In genomic region chr20:63216041-63216848, GRCh38 we compare ENCODE assay signal across 8 cellular contexts. TPM values are rescaled to one million over a fixed set of nuclear protein-coding genes. Genes with fewer than 3 reads are reported as not detected.
DNase-seq lines count a peak whose midpoint lies in the region; ATAC-seq and TF ChIP-seq lines count a peak whose summit lies in the region.

Gene YTHDF1 (minus strand): TSS chr20:63216131. CDS start chr20:63215892, 239 bp downstream.

- H3K9ac ChIP-seq in mucosa of stomach (ENCODE audit: low read length): peak within 1 kb of the TSS; percentile 84

- peaks cover 23% of the 10 kb centered on the region; the same call in 1 of the 2 replicates for H3F3A ChIP-seq in PC-9 (ENCODE audit: insufficient read depth, low read depth)

- peak within 1 kb of the TSS; percentile 31; the same call in 1 of the 2 replicates for H3K27ac ChIP-seq in PC-9

- ATAC-seq in GM21723 (IDR thresholded peaks at IDR 0.05; ENCODE audit: unreplicated experiment): peak; percentile 85

- peak within 1 kb of the TSS; percentile 99 for H2AFZ ChIP-seq in PC-9

- POLR2A ChIA-PET in PC-9 (lab: Charles Lee; ENCODE audit: unreplicated experiment): no interaction called here

- TF ChIP-seq POLR2A in erythroblast (IDR thresholded peaks at IDR 0.05; ENCODE audit: low read length): peak; percentile 70

- intact Hi-C loops in PC-9 (cut with micrococcal nuclease; ENCODE audit: unreplicated experiment): no loop called here

- CTCF ChIA-PET in PC-9 (lab: Charles Lee): no interaction called here

- no peaks in the 10 kb centered on the region for H3K9me2 ChIP-seq in PC-9 (ENCODE audit: insufficient read depth)

- H3K4me1 ChIP-seq in PC-9 (replicated peaks; ENCODE audit: insufficient read depth) (peaks cover 23% of the 10 kb centered on the region), mucosa of stomach (ENCODE audit: control insufficient read depth, insufficient read depth, low read length) (peaks cover 18% of the 10 kb centered on the region)

- TSS peak; percentile 89 for BruUV-seq in PC-9 (replicated peaks; lab: Mats Ljungman, UMichigan)

- H3K27me3 ChIP-seq in PC-9 (ENCODE audit: insufficient read depth, low read depth) (peaks cover 17% of the 10 kb centered on the region), mucosa of stomach (ENCODE audit: control insufficient read depth, insufficient read depth, low read length) (peaks cover 10% of the 10 kb centered on the region)

- peaks cover 36% of the 10 kb centered on the region for H4K20me1 ChIP-seq in PC-9 (ENCODE audit: insufficient read depth)

- in situ Hi-C loops in KBM-7 (cut with MboI; ENCODE audit: low pct_unique_long_range_greater_than_20kb, low sequenced_read_pairs): no loop called here

- peak within 1 kb of the TSS; percentile 95 for H3K4me3 ChIP-seq in PC-9
- peak within 1 kb of the TSS; percentile 66 for H3K4me3 ChIP-seq in mucosa of stomach (ENCODE audit: low read length)

- H3K36me3 ChIP-seq in PC-9 (ENCODE audit: low read depth) (peaks cover 34% of the 10 kb centered on the region), mucosa of stomach (ENCODE audit: control insufficient read depth, insufficient read depth, low read length) (no peaks in the 10 kb centered on the region)

- no peaks in the 10 kb centered on the region for H3K9me3 ChIP-seq in PC-9 (ENCODE audit: insufficient read depth, low read depth)
- no peaks in the 10 kb centered on the region for H3K9me3 ChIP-seq in mucosa of stomach (ENCODE audit: control insufficient read depth, low read length)

- DNase-seq in DMS53 (lab: John Stamatoyannopoulos, UW) (peak; percentile 98), KBM-7 (peak; percentile 95), PC-9 (peak; percentile 90 to 99), erythroblast (lab: John Stamatoyannopoulos, UW) (peak; percentile 97 to 98)
- peak; percentile 95 for DNase-seq in activated T-cell treated with anti-CD3 and anti-CD28 coated beads, Interleukin-2, amount 50 U/mL, for 1 hour
- DNase-seq in stimulated activated CD8-positive, alpha-beta memory T cell treated with anti-CD3 and anti-CD28 coated beads, Interleukin-4, amount 100 ng/mL, for 48 hours: peak; percentile 97

- H3K79me2 ChIP-seq in PC-9 (ENCODE audit: low read depth): peaks cover 44% of the 10 kb centered on the region

- H3K4me2 ChIP-seq in PC-9: peak within 1 kb of the TSS; percentile 93

- no peak for TF ChIP-seq CTCF in PC-9 (conservative IDR thresholded peaks at IDR 0.05)

RNA-seq across cellular contexts. Expression of gene YTHDF1, which starts in this region (rescaled TPM):
- 34.5 and 42.6 TPM in 2 replicates for total RNA-seq in PC-9 (2021)

Comparison
In these comparisons a context has a peak if more than half of its experiments do, and no peak if none do; other contexts are left out.
1. Peak in every context shown above with its lines: DNase-seq, ATAC-seq, H3K4me3 ChIP-seq and H3K27ac ChIP-seq.